9 cellular contexts compared by ENCODE assay signal in genomic region chr20:53829086-53829703, GRCh38.
DNase-seq lines count a peak whose midpoint lies in the region; ATAC-seq, FAIRE-seq and TF ChIP-seq lines count a peak whose summit lies in the region.
"Had no signal": no experiment of that assay in that cellular context is flagged by ENCODE, and none has a peak within 500 bp of the region (broad histone marks: within the 10 kb centered on the region; RNA-seq: fewer than 3 reads in every experiment).

No MANE protein-coding gene starts in this region.

- H3K9me3 ChIP-seq in ectodermal cell (ENCODE audit: control insufficient read depth, low read length): no peaks in the 10 kb centered on the region
- no peaks in the 10 kb centered on the region for H3K9me3 ChIP-seq in muscle layer of duodenum (ENCODE audit: control insufficient read depth in 1 of 2, low read length in 2 of 2)

- peak; percentile 33 for FAIRE-seq in GM12891 (lab: Jason Lieb, UNC)
- FAIRE-seq: colon had no signal

- ATAC-seq in HG02970 (IDR thresholded peaks at IDR 0.05; ENCODE audit: low FRiP score, unreplicated experiment): no peak

- H3K27ac ChIP-seq in ectodermal cell (ENCODE audit: insufficient read depth, low read depth, low read length, poor library complexity, severe bottlenecking) (peak overlapping the region; percentile 79), muscle layer of duodenum (ENCODE audit: low read length) (peak overlapping the region; percentile 97)

- no peak for TF ChIP-seq POLR2A in GM12891 (IDR thresholded peaks at IDR 0.05; ENCODE audit: low read depth, low read length)

- no peak for DNase-seq in GM12891 (ENCODE audit: insufficient read length, low spot score)
- peak; percentile 90 for DNase-seq in RKO (ENCODE audit: low spot score)
- DNase-seq in central memory CD4-positive, alpha-beta T cell: no peak
- no peak for DNase-seq in NCI-H2029 treated with DMSO at 0.1 percent for 48 hours (lab: John Stamatoyannopoulos, UW)
- DNase-seq in D341Med (ENCODE audit: low spot score): no peak

- H3K4me3 ChIP-seq in ectodermal cell (ENCODE audit: insufficient read depth, low read depth, low read length) (no peak overlapping the region), muscle layer of duodenum (ENCODE audit: low read depth in 1 of 2, low read length in 2 of 2) (peak overlapping the region; percentile 50 to 55)

- whole genome bisulfite sequencing in ectodermal cell, 2 experiments: 45 to 49% methylated on average over 9 of the region's 9 CpGs

- no peaks in the 10 kb centered on the region for H3K27me3 ChIP-seq in ectodermal cell (ENCODE audit: control insufficient read depth, insufficient read depth, low read length, poor library complexity, severe bottlenecking)
- no peaks in the 10 kb centered on the region for H3K27me3 ChIP-seq in muscle layer of duodenum (ENCODE audit: low read depth, low read length)

- H3K4me1 ChIP-seq in ectodermal cell (ENCODE audit: control insufficient read depth, insufficient read depth, low read length): peaks cover 15% of the 10 kb centered on the region
- peaks cover 3 to 13% of the 10 kb centered on the region in 2 donors for H3K4me1 ChIP-seq in muscle layer of duodenum (ENCODE audit: control insufficient read depth in 1 of 2, insufficient read depth in 2 of 2, low read length in 2 of 2)

- H3K36me3 ChIP-seq in ectodermal cell (ENCODE audit: control insufficient read depth, insufficient read depth, low read length) (no peaks in the 10 kb centered on the region), muscle layer of duodenum (ENCODE audit: control insufficient read depth in 1 of 2, insufficient read depth in 2 of 2, low read length in 2 of 2) (peaks cover 0 to 21% of the 10 kb centered on the region in 2 donors)

TF ChIP-seq in GM12891, 5 proteins besides CTCF, POLR2A, EP300 and RAD21:
- TF ChIP-seq TAF1 (IDR thresholded peaks at IDR 0.05; ENCODE audit: low read depth, low read length): 0 out of 2 replicates have a peak, but pooled peaks have one; percentile 16
- no peak for TF ChIP-seq SPI1 (IDR thresholded peaks at IDR 0.05; ENCODE audit: low read depth, low read length)
- TF ChIP-seq PAX5 (IDR thresholded peaks at IDR 0.05; ENCODE audit: insufficient read depth, low read length, severe bottlenecking): no peak
